12 cellular contexts compared by ENCODE assay signal in genomic region chr15:74863239-74864056, GRCh38. TPM values are rescaled to one million over a fixed set of nuclear protein-coding genes. Genes with fewer than 3 reads are reported as not detected.
DNase-seq lines count a peak whose midpoint lies in the region; ATAC-seq and TF ChIP-seq lines count a peak whose summit lies in the region.
"Had no signal": no experiment of that assay in that cellular context is flagged by ENCODE, and none has a peak within 500 bp of the region (broad histone marks: within the 10 kb centered on the region; RNA-seq: fewer than 3 reads in every experiment).

No MANE protein-coding gene starts in this region.

- TF ChIP-seq CTCF in activated CD8-positive, alpha-beta T cell treated with anti-CD3 and anti-CD28 coated beads for 36 hours (IDR thresholded peaks at IDR 0.05) = no peak

- peak overlapping the region; percentile 7 for H3K27ac ChIP-seq in right cardiac atrium (ENCODE audit: low read length)

- H3K36me3 Mint-ChIP-seq in activated T-cell treated with anti-CD3 and anti-CD28 coated beads, Interleukin-2, amount 50 U/mL, for 4 hours (ENCODE audit: insufficient read depth) = peaks cover 17% of the 10 kb centered on the region
- H3K36me3 Mint-ChIP-seq in activated CD8-positive, alpha-beta T cell treated with anti-CD3 and anti-CD28 coated beads for 36 hours (ENCODE audit: low read depth) = peaks cover 28% of the 10 kb centered on the region

- no peak overlapping the region for H3K4me3 Mint-ChIP-seq in activated T-cell treated with anti-CD3 and anti-CD28 coated beads, Interleukin-2, amount 50 U/mL, for 4 hours
- no peak overlapping the region for H3K4me3 Mint-ChIP-seq in activated CD8-positive, alpha-beta T cell treated with anti-CD3 and anti-CD28 coated beads for 36 hours
- H3K4me3 Mint-ChIP-seq in stimulated activated naive CD8-positive, alpha-beta T cell treated with anti-CD3 and anti-CD28 coated beads, Interleukin-15, amount 100 ng/mL, for 72 hours = no peak overlapping the region

- CTCF ChIA-PET in activated CD8-positive, alpha-beta T cell treated with anti-CD3 and anti-CD28 coated beads for 36 hours (lab: Charles Lee) = interaction anchor here (1.0 to 1.8 kb wide), 3 partner anchors 38 to 232 kb away, joined by 3 to 7 read pairs (median 6); no protein-coding TSS in a partner anchor

- no peak overlapping the region for H3K4me3 ChIP-seq in right cardiac atrium (ENCODE audit: low read length)
- H3K4me3 ChIP-seq: HAP-1 had no signal

- no peak for DNase-seq in activated T-cell treated with anti-CD3 and anti-CD28 coated beads, Interleukin-2, amount 50 U/mL, for 4 hours
- DNase-seq in activated T-cell treated with anti-CD3 and anti-CD28 coated beads, Interleukin-2, amount 50 U/mL, for 1 hour = no peak
- peak; percentile 56 for DNase-seq in activated CD8-positive, alpha-beta T cell treated with anti-CD3 and anti-CD28 coated beads for 36 hours
- DNase-seq in right cardiac atrium (peak in 1 of 3 donors; percentile 36), MV-4-11 (lab: John Stamatoyannopoulos, UW) (no peak), amniotic stem cell (lab: John Stamatoyannopoulos, UW) (no peak), middle frontal gyrus (ENCODE audit: extremely low spot score, low spot score) (no peak)
- no peak for DNase-seq in stimulated activated naive CD8-positive, alpha-beta T cell treated with anti-CD3 and anti-CD28 coated beads, Interleukin-15, amount 100 ng/mL, for 72 hours
- DNase-seq: NCI-H82 had no signal

- no peaks in the 10 kb centered on the region for H3K27me3 Mint-ChIP-seq in activated T-cell treated with anti-CD3 and anti-CD28 coated beads, Interleukin-2, amount 50 U/mL, for 4 hours (ENCODE audit: low read depth)
- no peaks in the 10 kb centered on the region for H3K27me3 Mint-ChIP-seq in activated CD8-positive, alpha-beta T cell treated with anti-CD3 and anti-CD28 coated beads for 36 hours
- H3K27me3 Mint-ChIP-seq in stimulated activated naive CD8-positive, alpha-beta T cell treated with anti-CD3 and anti-CD28 coated beads, Interleukin-15, amount 100 ng/mL, for 72 hours = no peaks in the 10 kb centered on the region

- peaks cover 64% of the 10 kb centered on the region for H3K4me1 Mint-ChIP-seq in activated T-cell treated with anti-CD3 and anti-CD28 coated beads, Interleukin-2, amount 50 U/mL, for 4 hours (ENCODE audit: low read depth)
- peaks cover 52% of the 10 kb centered on the region for H3K4me1 Mint-ChIP-seq in activated CD8-positive, alpha-beta T cell treated with anti-CD3 and anti-CD28 coated beads for 36 hours (ENCODE audit: low read depth)
- H3K4me1 Mint-ChIP-seq in stimulated activated naive CD8-positive, alpha-beta T cell treated with anti-CD3 and anti-CD28 coated beads, Interleukin-15, amount 100 ng/mL, for 72 hours = peaks cover 66% of the 10 kb centered on the region

- peaks cover 6% of the 10 kb centered on the region for H3K4me1 ChIP-seq in right cardiac atrium (ENCODE audit: control insufficient read depth, insufficient read depth, low read length)
- H3K4me1 ChIP-seq: HAP-1 had no signal

- H3K27ac Mint-ChIP-seq in activated CD8-positive, alpha-beta T cell treated with anti-CD3 and anti-CD28 coated beads for 36 hours = peak overlapping the region; percentile 72
- peak overlapping the region in 1 of 2 donors; percentile 42 for H3K27ac Mint-ChIP-seq in stimulated activated naive CD8-positive, alpha-beta T cell treated with anti-CD3 and anti-CD28 coated beads, Interleukin-15, amount 100 ng/mL, for 72 hours

- intact Hi-C loops in activated CD8-positive, alpha-beta T cell treated with anti-CD3 and anti-CD28 coated beads for 36 hours (cut with micrococcal nuclease) = no loop called here
- intact Hi-C loops in right cardiac atrium (cut with DNase I) = no loop called here

- no peaks in the 10 kb centered on the region for H3K27me3 ChIP-seq in right cardiac atrium (ENCODE audit: control insufficient read depth, insufficient read depth)

- no peaks in the 10 kb centered on the region for H3K9me3 Mint-ChIP-seq in activated T-cell treated with anti-CD3 and anti-CD28 coated beads, Interleukin-2, amount 50 U/mL, for 4 hours
- no peaks in the 10 kb centered on the region for H3K9me3 Mint-ChIP-seq in activated CD8-positive, alpha-beta T cell treated with anti-CD3 and anti-CD28 coated beads for 36 hours
- no peaks in the 10 kb centered on the region for H3K9me3 Mint-ChIP-seq in stimulated activated naive CD8-positive, alpha-beta T cell treated with anti-CD3 and anti-CD28 coated beads, Interleukin-15, amount 100 ng/mL, for 72 hours

- H3K9me3 ChIP-seq in right cardiac atrium (ENCODE audit: control insufficient read depth, low read length) = no peaks in the 10 kb centered on the region

- 75% methylated on average over 11 of the region's 11 CpGs for WGBS in right cardiac atrium

- POLR2A ChIA-PET in activated CD8-positive, alpha-beta T cell treated with anti-CD3 and anti-CD28 coated beads for 36 hours (lab: Charles Lee) = no interaction called here

- ATAC-seq in activated T-cell treated with anti-CD3 and anti-CD28 coated beads, Interleukin-2, amount 50 U/mL, for 4 hours = peak; percentile 47 to 74
- peak; percentile 81 for ATAC-seq in activated CD8-positive, alpha-beta T cell treated with anti-CD3 and anti-CD28 coated beads for 36 hours
- ATAC-seq in right cardiac atrium = peak; percentile 28 to 38
- ATAC-seq in stimulated activated naive CD8-positive, alpha-beta T cell treated with anti-CD3 and anti-CD28 coated beads, Interleukin-15, amount 100 ng/mL, for 72 hours = peak; percentile 77

RNA-seq across cellular contexts. Expression of gene SCAMP2, which starts 9.7 kb away (rescaled TPM):
- 10 to 100 TPM; 81.7 to 91.0 (median 82.9) TPM for total RNA-seq in activated T-cell treated with anti-CD3 and anti-CD28 coated beads, Interleukin-2, amount 50 U/mL, for 4 hours
- total RNA-seq in activated CD8-positive, alpha-beta T cell treated with anti-CD3 and anti-CD28 coated beads for 36 hours = 10 to 100 TPM; 57.8 to 58.9 TPM
- total RNA-seq in right cardiac atrium = 10 to 100 TPM; 52.2 to 67.1 (median 61.7) TPM
- 36.1 TPM for polyA plus RNA-seq in right cardiac atrium

RNA-seq across cellular contexts. Expression of gene ULK3, which starts 20.5 kb away (rescaled TPM):
- total RNA-seq in activated T-cell treated with anti-CD3 and anti-CD28 coated beads, Interleukin-2, amount 50 U/mL, for 4 hours = 10 to 100 TPM; 52.8 to 64.7 (median 64.0) TPM
- total RNA-seq in activated CD8-positive, alpha-beta T cell treated with anti-CD3 and anti-CD28 coated beads for 36 hours = 10 to 100 TPM; 45.9 to 49.3 TPM
- 10 to 100 TPM; 34.9 to 49.3 (median 45.9) TPM for total RNA-seq in right cardiac atrium
- polyA plus RNA-seq in right cardiac atrium = 35.0 TPM

RNA-seq across cellular contexts. Expression of gene MPI, which starts 26.4 kb away (rescaled TPM):
- 10 to 100 TPM; 37.4 to 53.1 (median 46.6) TPM for total RNA-seq in activated T-cell treated with anti-CD3 and anti-CD28 coated beads, Interleukin-2, amount 50 U/mL, for 4 hours
- total RNA-seq in activated CD8-positive, alpha-beta T cell treated with anti-CD3 and anti-CD28 coated beads for 36 hours = 10 to 100 TPM; 67.1 to 74.3 TPM
- 10 to 100 TPM; 39.1 to 59.8 (median 47.7) TPM for total RNA-seq in right cardiac atrium
- polyA plus RNA-seq in right cardiac atrium = 47.9 TPM

RNA-seq across cellular contexts. Expression of gene CPLX3, which starts 37.0 kb away (rescaled TPM):
- total RNA-seq in activated T-cell treated with anti-CD3 and anti-CD28 coated beads, Interleukin-2, amount 50 U/mL, for 4 hours = under 1 TPM in 2 of 3 donors, not detected in 1; 0.23 to 0.32 TPM
- total RNA-seq in activated CD8-positive, alpha-beta T cell treated with anti-CD3 and anti-CD28 coated beads for 36 hours = under 1 TPM in 1 of 2 experiments, not detected in 1; 0.11 TPM
- 10 to 100 TPM; 13.0 to 31.0 (median 20.9) TPM for total RNA-seq in right cardiac atrium
- 13.3 TPM for polyA plus RNA-seq in right cardiac atrium
- total RNA-seq: endothelial cell of umbilical vein, lung microvascular endothelial cell had no signal
- polyA plus RNA-seq: endothelial cell of umbilical vein had no signal

RNA-seq across cellular contexts. Expression of gene FAM219B, which starts 43.2 kb away (rescaled TPM):
- total RNA-seq in activated T-cell treated with anti-CD3 and anti-CD28 coated beads, Interleukin-2, amount 50 U/mL, for 4 hours = 10 to 100 TPM; 23.6 to 26.6 (median 26.4) TPM
- total RNA-seq in activated CD8-positive, alpha-beta T cell treated with anti-CD3 and anti-CD28 coated beads for 36 hours = 10 to 100 TPM; 36.5 to 44.7 TPM
- total RNA-seq in right cardiac atrium = 100 to 1,000 TPM; 108 to 128 (median 121) TPM
- 44.9 TPM for polyA plus RNA-seq in right cardiac atrium
